In genomic region chr5:72074238-72074637, GRCh38 we compare ENCODE assay signal across 21 cellular contexts.
"Had no signal": no experiment of that assay in that cellular context is flagged by ENCODE, and none has a peak within 500 bp of the region (broad histone marks: within the 10 kb centered on the region; RNA-seq: fewer than 3 reads in every experiment).

No MANE protein-coding gene starts in this region.

- H3K4me1 Mint-ChIP-seq: activated CD8-positive, alpha-beta memory T cell treated with anti-CD3 and anti-CD28 coated beads, Interleukin-2, amount 10 ng/mL, durations not matched to agents 7 days and 5 days had no signal

- H3K27ac Mint-ChIP-seq: activated CD8-positive, alpha-beta memory T cell treated with anti-CD3 and anti-CD28 coated beads, Interleukin-2, amount 10 ng/mL, durations not matched to agents 7 days and 5 days; activated naive CD4-positive, alpha-beta T cell treated with anti-CD3 and anti-CD28 coated beads, Interleukin-2, amount 50 U/mL, for 72 hours; dendritic cell treated with granulocyte-macrophage colony-stimulating factor and Interleukin-4, amounts not matched to agents 40 ng/mL and 50 ng/mL, for 4 days; effector memory CD8-positive, alpha-beta T cell; natural killer cell treated with Interleukin-12 subunit alpha and Interleukin-12 subunit beta and Interleukin-15 and Interleukin-18, amount 100 ng/mL, for 72 hours had no signal

- H3K27ac ChIP-seq: brain microvascular endothelial cell, epithelial cell of prostate, prostate gland, sigmoid colon, suprapubic skin, upper lobe of left lung had no signal

- H3K4me3 ChIP-seq: prostate gland, sigmoid colon, suprapubic skin, upper lobe of left lung had no signal

- H3K27me3 ChIP-seq: brain microvascular endothelial cell, sigmoid colon, suprapubic skin, upper lobe of left lung had no signal

- H3K4me3 Mint-ChIP-seq: activated CD8-positive, alpha-beta memory T cell treated with anti-CD3 and anti-CD28 coated beads, Interleukin-2, amount 10 ng/mL, durations not matched to agents 7 days and 5 days; activated T-cell treated with anti-CD3 and anti-CD28 coated beads, Interleukin-2, amount 50 U/mL, for 4 hours; dendritic cell treated with granulocyte-macrophage colony-stimulating factor and Interleukin-4, amounts not matched to agents 40 ng/mL and 50 ng/mL, for 4 days; effector memory CD8-positive, alpha-beta T cell; natural killer cell treated with Interleukin-12 subunit alpha and Interleukin-12 subunit beta and Interleukin-15 and Interleukin-18, amount 100 ng/mL, for 72 hours had no signal

- H3K9me3 ChIP-seq: prostate gland, sigmoid colon, suprapubic skin, upper lobe of left lung had no signal

- DNase-seq: activated CD4-positive, alpha-beta T cell treated with anti-CD3 and anti-CD28 coated beads, Interleukin-2, amount 50 U/mL, for 4 hours; activated CD4-positive, CD25-positive, alpha-beta regulatory T cell treated with anti-CD3 and anti-CD28 coated beads, Interleukin-2, amount 50 U/mL, for 72 hours; activated CD8-positive, alpha-beta memory T cell treated with anti-CD3 and anti-CD28 coated beads, Interleukin-2, amount 10 ng/mL, durations not matched to agents 7 days and 5 days; activated effector memory CD4-positive, alpha-beta T cell treated with anti-CD3 and anti-CD28 coated beads, Interleukin-2, amount 50 U/mL, for 16 hours; activated T-cell treated with anti-CD3 and anti-CD28 coated beads, Interleukin-2, amount 50 U/mL, for 4 hours; amniotic stem cell; brain microvascular endothelial cell; effector memory CD8-positive, alpha-beta T cell; hippocampal formation; left ventricle myocardium superior; mesenchymal stem cell; sigmoid colon; stimulated activated CD4-positive, alpha-beta T cell treated with anti-CD3 and anti-CD28 coated beads, Interleukin-12 subunit alpha, Interleukin-12 subunit beta, amount 100 ng/mL, for 4 hours; stimulated activated naive CD8-positive, alpha-beta T cell treated with anti-CD3 and anti-CD28 coated beads, Interleukin-15, Interleukin-2, amounts not matched to agents 100 U/mL and 50 U/mL, for 24 hours; upper lobe of left lung had no signal

- H3K4me1 ChIP-seq: prostate gland, suprapubic skin, upper lobe of left lung had no signal

- H3K36me3 Mint-ChIP-seq: activated CD8-positive, alpha-beta memory T cell treated with anti-CD3 and anti-CD28 coated beads, Interleukin-2, amount 10 ng/mL, durations not matched to agents 7 days and 5 days; activated naive CD4-positive, alpha-beta T cell treated with anti-CD3 and anti-CD28 coated beads, Interleukin-2, amount 50 U/mL, for 72 hours; natural killer cell treated with Interleukin-12 subunit alpha and Interleukin-12 subunit beta and Interleukin-15 and Interleukin-18, amount 100 ng/mL, for 72 hours had no signal

- H3K36me3 ChIP-seq: brain microvascular endothelial cell, prostate gland, sigmoid colon, suprapubic skin, upper lobe of left lung had no signal

- H3K9me3 Mint-ChIP-seq: activated naive CD4-positive, alpha-beta T cell treated with anti-CD3 and anti-CD28 coated beads, Interleukin-2, amount 50 U/mL, for 72 hours; activated T-cell treated with anti-CD3 and anti-CD28 coated beads, Interleukin-2, amount 50 U/mL, for 4 hours; dendritic cell treated with granulocyte-macrophage colony-stimulating factor and Interleukin-4, amounts not matched to agents 40 ng/mL and 50 ng/mL, for 4 days; effector memory CD8-positive, alpha-beta T cell; natural killer cell treated with Interleukin-12 subunit alpha and Interleukin-12 subunit beta and Interleukin-15 and Interleukin-18, amount 100 ng/mL, for 72 hours had no signal
